18 cellular contexts compared by ENCODE assay signal in the genomic region with DNA sequence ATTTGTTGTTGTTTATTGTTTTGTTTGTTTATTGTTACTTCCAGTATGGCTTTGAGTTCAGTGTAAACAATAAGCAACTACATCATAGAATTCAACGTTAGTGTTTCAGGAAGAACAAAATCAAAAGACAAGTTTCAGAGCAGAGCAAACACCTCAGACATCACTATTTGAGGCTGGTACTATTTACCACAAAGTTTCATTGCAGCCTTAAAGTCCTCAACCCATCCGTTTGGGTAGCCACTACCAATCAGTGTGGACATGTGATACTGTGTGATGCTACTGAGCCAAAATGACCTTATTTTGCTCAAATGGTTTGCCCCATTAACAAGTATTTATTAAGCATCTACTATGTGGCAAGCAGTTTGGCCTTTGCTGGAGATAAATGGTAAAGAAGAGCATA.
"Had no signal": no experiment of that assay in that cellular context is flagged by ENCODE, and none has a peak within 500 bp of the region (broad histone marks: within the 10 kb centered on the region; RNA-seq: fewer than 3 reads in every experiment).

No MANE protein-coding gene starts in this region.

- H3K9me3 Mint-ChIP-seq: nephron progenitor cell had no signal

- H3K4me3 ChIP-seq: heart left ventricle, thyroid gland, upper lobe of right lung had no signal

- H3K4me3 Mint-ChIP-seq: activated naive CD4-positive, alpha-beta T cell treated with anti-CD3 and anti-CD28 coated beads for 36 hours; activated naive CD8-positive, alpha-beta T cell treated with anti-CD3 and anti-CD28 coated beads, Interleukin-2, amount 10 ng/mL, durations not matched to agents 7 days and 5 days; nephron progenitor cell had no signal

- H3K27me3 ChIP-seq: heart left ventricle, thyroid gland, upper lobe of right lung had no signal

- ATAC-seq: left ventricle myocardium superior, sciatic nerve, upper lobe of right lung had no signal

- H3K27ac ChIP-seq: heart left ventricle, upper lobe of right lung had no signal

- H3K36me3 ChIP-seq: heart left ventricle, thyroid gland, upper lobe of right lung had no signal

- H3K27ac Mint-ChIP-seq: activated naive CD4-positive, alpha-beta T cell treated with anti-CD3 and anti-CD28 coated beads for 36 hours; activated naive CD8-positive, alpha-beta T cell treated with anti-CD3 and anti-CD28 coated beads, Interleukin-2, amount 10 ng/mL, durations not matched to agents 7 days and 5 days; nephron progenitor cell had no signal

- H3K9me3 ChIP-seq: heart left ventricle, thyroid gland, upper lobe of right lung had no signal

- H3K4me1 ChIP-seq: upper lobe of right lung had no signal

- H3K4me1 Mint-ChIP-seq: nephron progenitor cell had no signal

- H3K27me3 Mint-ChIP-seq: activated naive CD8-positive, alpha-beta T cell treated with anti-CD3 and anti-CD28 coated beads, Interleukin-2, amount 10 ng/mL, durations not matched to agents 7 days and 5 days had no signal

- FAIRE-seq: islet of Langerhans had no signal

- DNase-seq: activated CD8-positive, alpha-beta memory T cell treated with anti-CD3 and anti-CD28 coated beads, Interleukin-2, amount 50 U/mL, for 48 hours; activated effector memory CD4-positive, alpha-beta T cell treated with Interleukin-2 at 50 U/mL for 16 hours; activated naive CD4-positive, alpha-beta T cell treated with anti-CD3 and anti-CD28 coated beads for 36 hours; activated naive CD8-positive, alpha-beta T cell treated with anti-CD3 and anti-CD28 coated beads, Interleukin-2, amount 10 ng/mL, durations not matched to agents 7 days and 5 days; activated T-cell treated with anti-CD3 and anti-CD28 coated beads, Interleukin-2, amount 50 U/mL, for 48 hours; cerebellar nuclear complex; heart left ventricle; left ventricle myocardium superior; midbrain; nephron progenitor cell; posterior cingulate gyrus; stimulated activated CD4-positive, alpha-beta T cell treated with anti-CD3 and anti-CD28 coated beads, Interleukin-4, amount 100 ng/mL, for 1 hour; stimulated activated naive CD4-positive, alpha-beta T cell treated with Interleukin-2 at 50 U/mL for 16 hours; substantia nigra; thyroid gland; upper lobe of right lung had no signal
